ENCODE assay signal across 17 cellular contexts in the genomic region with DNA sequence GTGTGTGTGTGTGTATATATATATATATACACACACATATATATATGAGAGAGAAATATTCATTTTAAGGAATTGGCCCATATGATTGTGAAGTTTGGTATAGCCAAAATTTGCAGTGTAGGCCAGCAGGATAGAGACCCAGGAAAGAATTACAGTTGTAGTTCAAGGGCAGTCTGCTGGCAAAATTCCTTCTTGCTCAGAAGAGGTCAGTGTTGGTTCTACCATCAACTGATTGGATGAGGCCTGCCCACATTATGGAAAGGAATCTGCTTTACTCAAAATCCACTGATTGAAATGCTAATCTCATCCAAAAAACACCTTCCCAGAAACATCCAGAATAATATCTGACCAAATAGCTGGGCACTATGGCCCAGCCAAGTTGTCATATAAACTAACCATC. TPM values are rescaled to one million over a fixed set of nuclear protein-coding genes. Genes with fewer than 3 reads are reported as not detected.
DNase-seq lines count a peak whose midpoint lies in the region; ATAC-seq, FAIRE-seq and TF ChIP-seq lines count a peak whose summit lies in the region.
"Had no signal": no experiment of that assay in that cellular context is flagged by ENCODE, and none has a peak within 500 bp of the region (broad histone marks: within the 10 kb centered on the region; RNA-seq: fewer than 3 reads in every experiment).

No MANE protein-coding gene starts in this region.

- CTCF ChIA-PET in WTC11 (lab: Charles Lee) (interaction anchor here (1.0 to 2.0 kb wide), 3 partner anchors 12 to 500 kb away, joined by 5 to 6 read pairs (median 5); no protein-coding TSS in a partner anchor), HepG2 (lab: Yijun Ruan, JAX; ENCODE audit: low intra/inter-chr PET ratio, low total read pairs) (no interaction called here)

- H3K79me2 ChIP-seq in HepG2 (ENCODE audit: insufficient read depth, low read length), result no peaks in the 10 kb centered on the region

- peaks cover 3% of the 10 kb centered on the region; the same call in 1 of the 2 replicates for H3K36me3 Mint-ChIP-seq in WTC11

- H3K9ac ChIP-seq in HepG2 (ENCODE audit: insufficient read depth, low read depth, low read length), result no peak overlapping the region
- H3K9ac ChIP-seq: GM23248 had no signal

- TF ChIP-seq CTCF in D721Med (IDR thresholded peaks at IDR 0.05; ENCODE audit: insufficient read depth, missing control alignments) (peak; percentile 2), WTC11 (IDR thresholded peaks at IDR 0.05) (no peak), HepG2 (CRISPR knock-in tag; IDR thresholded peaks at IDR 0.05) (peak; percentile 30; the same call in 1 of the 2 replicates)

- peaks cover 18% of the 10 kb centered on the region for H3K9me3 ChIP-seq in HepG2 (ENCODE audit: low read length)
- H3K9me3 ChIP-seq in small intestine (ENCODE audit: control insufficient read depth, low read depth), result no peaks in the 10 kb centered on the region

- H4K20me1 ChIP-seq in HepG2 (ENCODE audit: insufficient read depth, low read length), result no peaks in the 10 kb centered on the region

- no TSS peak for BruUV-seq in HepG2 (replicated peaks; lab: Mats Ljungman, UMichigan)

- TF ChIP-seq RAD21 in HepG2 (CRISPR knock-in tag; IDR thresholded peaks at IDR 0.05), result no peak

- H3K9me3 Mint-ChIP-seq in WTC11, result peaks cover 14% of the 10 kb centered on the region

- no peak for TF ChIP-seq EP300 in HepG2 (IDR thresholded peaks at IDR 0.05; ENCODE audit: low read depth in 2 of 2, low read length in 2 of 2)
- no peak for TF ChIP-seq EP300 in HepG2 (CRISPR knock-in tag; IDR thresholded peaks at IDR 0.05; ENCODE audit: borderline replicate concordance)

- H3K36me3 ChIP-seq in HepG2 (replicated peaks in 1 of 2; ENCODE audit: control insufficient read depth in 1 of 2, insufficient read depth in 2 of 2, low read length in 2 of 2) (no peaks in the 10 kb centered on the region), small intestine (ENCODE audit: control insufficient read depth in 2 of 2, insufficient read depth in 2 of 2, low read length in 2 of 2) (no peaks in the 10 kb centered on the region)

- no peak for DNase-seq in D721Med (ENCODE audit: insufficient read length, low spot score)
- DNase-seq in NCI-H69 (lab: John Stamatoyannopoulos, UW), result peak; percentile 6
- DNase-seq in WTC11 (ENCODE audit: low spot score), result no peak
- DNase-seq in HepG2 (ENCODE audit: low spot score), result no peak
- no peak for DNase-seq in small intestine
- no peak for DNase-seq in NCI-H2081 treated with DMSO at 0.1 percent for 48 hours (lab: John Stamatoyannopoulos, UW)
- no peak for DNase-seq in urothelium cell line (ENCODE audit: low spot score)
- DNase-seq: C1 segment of cervical spinal cord; Calu3; CD4-positive, alpha-beta T cell; DMS79; GM23248; H9 had no signal

- no peak overlapping the region for H3K27ac ChIP-seq in HepG2 (ENCODE audit: extremely low read length, insufficient read depth, low read length)
- H3K27ac ChIP-seq in small intestine (ENCODE audit: low read depth in 1 of 2, low read length in 1 of 2), result no peak overlapping the region
- H3K27ac ChIP-seq: GM23248 had no signal

- in situ Hi-C loops in HepG2 (cut with HindIII; ENCODE audit: extremely low pct_ligation_motif_present, low pct_unique_long_range_greater_than_20kb), result loop anchor here (25.0 kb wide), 1 partner anchor 664 kb away; no protein-coding TSS in a partner anchor

- no peak overlapping the region for H3K27ac Mint-ChIP-seq in WTC11
- H3K27ac Mint-ChIP-seq: B cell; CD4-positive, alpha-beta T cell; H9 had no signal

- H3K27me3 Mint-ChIP-seq in WTC11 (ENCODE audit: low read depth), result no peaks in the 10 kb centered on the region
- H3K27me3 Mint-ChIP-seq: B cell; CD4-positive, alpha-beta T cell had no signal

- H3K4me3 ChIP-seq in HepG2 (replicated peaks in 1 of 3; ENCODE audit: insufficient read depth in 1 of 3, low read depth in 2 of 3, low read length in 3 of 3) (no peak overlapping the region), small intestine (ENCODE audit: low read depth in 1 of 2, low read length in 2 of 2) (no peak overlapping the region)
- H3K4me3 ChIP-seq: GM12878, GM23248 had no signal

- H3K4me3 Mint-ChIP-seq in WTC11, result no peak overlapping the region
- H3K4me3 Mint-ChIP-seq: B cell; CD4-positive, alpha-beta T cell; H9 had no signal

- peaks cover 8% of the 10 kb centered on the region for H3K4me1 Mint-ChIP-seq in WTC11
- H3K4me1 Mint-ChIP-seq: B cell had no signal

- ATAC-seq in WTC11 (peak; percentile 55), HepG2 (no peak)
- ATAC-seq: GM12878 had no signal

- no peak overlapping the region for H3K4me2 ChIP-seq in HepG2 (ENCODE audit: low read depth, low read length)

- peak; percentile 72 for FAIRE-seq in D721Med (lab: Jason Lieb, UNC)
- FAIRE-seq in HepG2 (lab: Jason Lieb, UNC), result no peak
- no peak for FAIRE-seq in small intestine (lab: Jason Lieb, UNC)
- no peak for FAIRE-seq in urothelium cell line (lab: Jason Lieb, UNC)
- FAIRE-seq: A204.1, GM12878, GM18507 had no signal

- no peak overlapping the region for H2AFZ ChIP-seq in HepG2 (ENCODE audit: low read length)
- H2AFZ ChIP-seq: GM23248 had no signal

- no peaks in the 10 kb centered on the region for H3K27me3 ChIP-seq in HepG2 (ENCODE audit: control insufficient read depth in 1 of 2, insufficient read depth in 2 of 2, low read length in 2 of 2)
- no peaks in the 10 kb centered on the region for H3K27me3 ChIP-seq in small intestine (ENCODE audit: control insufficient read depth in 2 of 2, insufficient read depth in 2 of 2, low read length in 2 of 2)

- POLR2A ChIA-PET in WTC11 (lab: Charles Lee), result no interaction called here
- POLR2A ChIA-PET in HepG2 (lab: Yijun Ruan, JAX), result no interaction called here

- no peak for TF ChIP-seq POLR2A in HepG2 (IDR thresholded peaks at IDR 0.05; ENCODE audit: insufficient read depth in 1 of 2, low read depth in 2 of 2, low read length in 2 of 2)

- H3K4me1 ChIP-seq in HepG2 (ENCODE audit: insufficient read depth, low read length) (peaks cover 9% of the 10 kb centered on the region), small intestine (ENCODE audit: control insufficient read depth in 2 of 2, insufficient read depth in 1 of 2, low read depth in 1 of 2, low read length in 1 of 2) (no peaks in the 10 kb centered on the region)

- intact Hi-C loops in HepG2 (cut with micrococcal nuclease; ENCODE audit: unreplicated experiment), result no loop called here

TF ChIP-seq in WTC11, 78 proteins besides CTCF, POLR2A, EP300 and RAD21 (continues in another document):
- no peak for TF ChIP-seq RELA (CRISPR knock-in tag; IDR thresholded peaks at IDR 0.05; ENCODE audit: borderline replicate concordance)

TF ChIP-seq in HepG2, 621 proteins besides CTCF, POLR2A, EP300 and RAD21 (continues in another document):
- peak; percentile 31 for TF ChIP-seq STAG1 (CRISPR knock-in tag; IDR thresholded peaks at IDR 0.05)

RNA-seq across cellular contexts. Expression of gene RNF6, which starts 24.0 kb away (rescaled TPM):
- total RNA-seq in WTC11 (2021) (15.7 to 17.4 TPM (median 16.2 TPM) in 3 replicates), HepG2 (2016; rRNA removed; fragmentation: Illumina TruSeq; extraction: Trizol) (36.8 and 57.0 TPM in 2 replicates)
- total RNA-seq in HepG2 (2016; cell fraction: cytosol; rRNA removed; fragmentation: Illumina TruSeq; extraction: Trizol; ENCODE audit: low read depth), result 3.7 and 5.1 TPM in 2 replicates
- total RNA-seq in HepG2 (2016; cell fraction: insoluble cytoplasmic fraction; rRNA removed; fragmentation: Illumina TruSeq; extraction: Trizol), result 36.4 and 55.9 TPM in 2 replicates
- total RNA-seq in HepG2 (2016; cell fraction: membrane; rRNA removed; fragmentation: Illumina TruSeq; extraction: Trizol), result 17.4 and 17.7 TPM in 2 replicates
- total RNA-seq in HepG2 (2016; cell fraction: nucleus; rRNA removed; fragmentation: Illumina TruSeq; extraction: Trizol), result 20.6 and 28.2 TPM in 2 replicates
- polyA plus RNA-seq in HepG2 (2011; rRNA removed) (11.2 and 14.6 TPM in 2 replicates), small intestine (10 to 100 TPM; 15.9 to 25.9 (median 16.9) TPM)
- 6.3 and 9.5 TPM in 2 replicates for polyA plus RNA-seq in HepG2 (2011; cell fraction: cytosol; rRNA removed)
- polyA plus RNA-seq in HepG2 (2011; cell fraction: nucleus; rRNA removed), result 9.8 and 10.1 TPM in 2 replicates
- 13.6 and 16.9 TPM in 2 replicates for polyA plus RNA-seq in HepG2 (2012)
- 1.6 and 2.4 TPM in 2 replicates for polyA plus RNA-seq in HepG2 (2016; cell fraction: cytosol; fragmentation: Illumina TruSeq; extraction: Trizol; ENCODE audit: low read depth)
- polyA plus RNA-seq in HepG2 (2016; cell fraction: insoluble cytoplasmic fraction; fragmentation: Illumina TruSeq; extraction: Trizol; ENCODE audit: low read depth), result 38.4 and 39.3 TPM in 2 replicates
- polyA plus RNA-seq in HepG2 (2016; cell fraction: membrane; fragmentation: Illumina TruSeq; extraction: Trizol; ENCODE audit: low read depth), result 6.1 and 6.2 TPM in 2 replicates
- polyA plus RNA-seq in HepG2 (2016; cell fraction: nucleus; fragmentation: Illumina TruSeq; extraction: Trizol; ENCODE audit: insufficient read depth, low read depth), result 22.4 and 23.7 TPM in 2 replicates
- 18.3 and 22.6 TPM in 2 replicates for polyA minus RNA-seq in HepG2 (2011; rRNA and poly(A)+ RNA removed; ENCODE audit: low replicate concordance)
- 13.7 and 16.2 TPM in 2 replicates for polyA minus RNA-seq in HepG2 (2011; cell fraction: cytosol; rRNA and poly(A)+ RNA removed)
- 27.4 and 33.7 TPM in 2 replicates for polyA minus RNA-seq in HepG2 (2011; cell fraction: nucleus; rRNA and poly(A)+ RNA removed)

RNA-seq across cellular contexts. Expression of gene CDK8, which starts 55.8 kb away (rescaled TPM):
- total RNA-seq in WTC11 (2021) (21.0 to 21.4 TPM (median 21.4 TPM) in 3 replicates), HepG2 (2016; rRNA removed; fragmentation: Illumina TruSeq; extraction: Trizol) (16.4 and 21.3 TPM in 2 replicates)
- total RNA-seq in HepG2 (2016; cell fraction: cytosol; rRNA removed; fragmentation: Illumina TruSeq; extraction: Trizol; ENCODE audit: low read depth), result 9.4 and 10.8 TPM in 2 replicates
- 16.5 and 18.1 TPM in 2 replicates for total RNA-seq in HepG2 (2016; cell fraction: insoluble cytoplasmic fraction; rRNA removed; fragmentation: Illumina TruSeq; extraction: Trizol)
- total RNA-seq in HepG2 (2016; cell fraction: membrane; rRNA removed; fragmentation: Illumina TruSeq; extraction: Trizol), result 14.5 and 14.6 TPM in 2 replicates
- 13.3 and 15.7 TPM in 2 replicates for total RNA-seq in HepG2 (2016; cell fraction: nucleus; rRNA removed; fragmentation: Illumina TruSeq; extraction: Trizol)
- polyA plus RNA-seq in HepG2 (2011; rRNA removed) (13.7 and 15.8 TPM in 2 replicates), small intestine (10 to 100 TPM; 16.8 to 29.7 (median 29.2) TPM)
- polyA plus RNA-seq in HepG2 (2011; cell fraction: cytosol; rRNA removed), result 8.6 and 11.8 TPM in 2 replicates
- polyA plus RNA-seq in HepG2 (2011; cell fraction: nucleus; rRNA removed), result 14.0 TPM in 2 replicates
- polyA plus RNA-seq in HepG2 (2012), result 11.1 and 13.6 TPM in 2 replicates
- 1.7 and 1.8 TPM in 2 replicates for polyA plus RNA-seq in HepG2 (2016; cell fraction: cytosol; fragmentation: Illumina TruSeq; extraction: Trizol; ENCODE audit: low read depth)
- 17.6 and 18.5 TPM in 2 replicates for polyA plus RNA-seq in HepG2 (2016; cell fraction: insoluble cytoplasmic fraction; fragmentation: Illumina TruSeq; extraction: Trizol; ENCODE audit: low read depth)
- polyA plus RNA-seq in HepG2 (2016; cell fraction: membrane; fragmentation: Illumina TruSeq; extraction: Trizol; ENCODE audit: low read depth), result 6.1 and 6.3 TPM in 2 replicates
- 23.1 and 24.6 TPM in 2 replicates for polyA plus RNA-seq in HepG2 (2016; cell fraction: nucleus; fragmentation: Illumina TruSeq; extraction: Trizol; ENCODE audit: insufficient read depth, low read depth)
- polyA minus RNA-seq in HepG2 (2011; rRNA and poly(A)+ RNA removed; ENCODE audit: low replicate concordance), result 21.3 and 22.8 TPM in 2 replicates
- 11.7 and 12.0 TPM in 2 replicates for polyA minus RNA-seq in HepG2 (2011; cell fraction: cytosol; rRNA and poly(A)+ RNA removed)
- polyA minus RNA-seq in HepG2 (2011; cell fraction: nucleus; rRNA and poly(A)+ RNA removed), result 14.9 and 15.5 TPM in 2 replicates
